Comparison of ENCODE assay signal across 8 cellular contexts in the genomic region with DNA sequence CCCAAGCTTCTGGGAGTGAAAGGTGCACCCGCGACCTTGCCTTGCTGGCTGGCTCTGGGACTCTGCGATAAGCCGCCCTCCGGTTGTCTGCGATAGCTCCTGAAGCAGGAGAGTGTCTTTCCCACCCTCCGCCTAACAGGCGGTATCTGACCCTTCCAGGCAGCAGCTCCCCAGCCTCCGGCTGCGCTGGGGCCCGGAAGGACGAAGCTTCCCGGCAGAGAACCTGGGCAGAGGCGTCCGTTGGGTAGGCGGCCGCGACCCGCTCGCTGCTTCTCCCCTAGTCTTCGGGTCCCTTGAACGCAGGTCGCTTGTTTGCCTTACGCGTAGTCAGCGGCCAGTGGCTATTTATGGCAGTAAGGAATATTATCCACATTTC. TPM values are rescaled to one million over a fixed set of nuclear protein-coding genes. Genes with fewer than 3 reads are reported as not detected.
DNase-seq lines count a peak whose midpoint lies in the region; ATAC-seq, FAIRE-seq and TF ChIP-seq lines count a peak whose summit lies in the region.

No MANE protein-coding gene starts in this region.

- no peak for FAIRE-seq in urothelium cell line (lab: Jason Lieb, UNC)

- POLR2A ChIA-PET in PC-9 (lab: Charles Lee; ENCODE audit: unreplicated experiment) = no interaction called here

- peaks cover 53% of the 10 kb centered on the region for H3K79me2 ChIP-seq in PC-9 (ENCODE audit: low read depth)

- intact Hi-C loops in PC-9 (cut with micrococcal nuclease; ENCODE audit: unreplicated experiment) = loop anchor here (5.0 kb wide), 1 partner anchor 718 kb away; no protein-coding TSS in a partner anchor

- CTCF ChIA-PET in PC-9 (lab: Charles Lee) = interaction anchor here (0.6 kb wide), 1 partner anchor 490 kb away, joined by 8 read pairs; no protein-coding TSS in a partner anchor

- H3K9ac ChIP-seq in duodenal mucosa (ENCODE audit: low read depth in 1 of 2, low read length in 2 of 2) = peak overlapping the region; percentile 67 to 98

- H3F3A ChIP-seq in PC-9 (ENCODE audit: insufficient read depth, low read depth) = peaks cover 22% of the 10 kb centered on the region

- H3K4me2 ChIP-seq in PC-9 = peak overlapping the region; percentile 90

- H3K27me3 ChIP-seq in PC-9 (ENCODE audit: insufficient read depth, low read depth) = no peaks in the 10 kb centered on the region
- no peaks in the 10 kb centered on the region for H3K27me3 ChIP-seq in duodenal mucosa (ENCODE audit: control insufficient read depth in 1 of 2, insufficient read depth in 2 of 2, low read length in 2 of 2)
- H3K27me3 ChIP-seq in mononuclear cell (ENCODE audit: insufficient read depth, low read length) = no peaks in the 10 kb centered on the region

- 0 out of 2 replicates have a peak, but pooled peaks cover 11% of the 10 kb centered on the region for H3K36me3 ChIP-seq in PC-9 (ENCODE audit: low read depth)
- peaks cover 2 to 3% of the 10 kb centered on the region in 2 donors for H3K36me3 ChIP-seq in duodenal mucosa (ENCODE audit: control insufficient read depth in 1 of 2, insufficient read depth in 2 of 2, low read length in 2 of 2)

- in situ Hi-C loops in ACHN (cut with HindIII; ENCODE audit: low pct_ligation_motif_present, low pct_unique_long_range_greater_than_20kb, low sequenced_read_pairs) = no loop called here

- TF ChIP-seq CTCF in PC-9 (conservative IDR thresholded peaks at IDR 0.05) = no peak

- H2AFZ ChIP-seq in PC-9 = peak overlapping the region; percentile 92

- DNase-seq in ACHN = peak; percentile 33
- DNase-seq in PC-9 = no peak
- DNase-seq in urothelium cell line (ENCODE audit: low spot score) = peak; percentile 21
- no peak for DNase-seq in NAMALWA (ENCODE audit: low spot score)

- no peaks in the 10 kb centered on the region; the same call in 1 of the 2 replicates for H4K20me1 ChIP-seq in PC-9 (ENCODE audit: insufficient read depth)

- H3K9me2 ChIP-seq in PC-9 (ENCODE audit: insufficient read depth) = no peaks in the 10 kb centered on the region

- H3K4me3 ChIP-seq in PC-9 (peak overlapping the region; percentile 75), duodenal mucosa (ENCODE audit: low read depth in 1 of 2, low read length in 2 of 2) (peak overlapping the region; percentile 86 to 91), mononuclear cell (ENCODE audit: low read length) (peak overlapping the region; percentile 70)

- H3K9me3 ChIP-seq in PC-9 (ENCODE audit: insufficient read depth, low read depth) (no peaks in the 10 kb centered on the region), duodenal mucosa (ENCODE audit: control insufficient read depth in 1 of 2, low read length in 2 of 2) (no peaks in the 10 kb centered on the region), mononuclear cell (ENCODE audit: low read depth, low read length) (no peaks in the 10 kb centered on the region)

- TSS peak; percentile 81 for BruUV-seq in PC-9 (replicated peaks; lab: Mats Ljungman, UMichigan)

- H3K4me1 ChIP-seq in PC-9 (replicated peaks; ENCODE audit: insufficient read depth) (peaks cover 29% of the 10 kb centered on the region), duodenal mucosa (ENCODE audit: control insufficient read depth in 1 of 2, insufficient read depth in 2 of 2, low read length in 2 of 2) (peaks cover 19 to 29% of the 10 kb centered on the region in 2 donors), mononuclear cell (ENCODE audit: insufficient read depth, low read length) (peaks cover 36% of the 10 kb centered on the region)

- H3K27ac ChIP-seq in PC-9 (peak overlapping the region; percentile 98), duodenal mucosa (ENCODE audit: low read depth, low read length) (peak overlapping the region; percentile 100)

- ATAC-seq in GM18520 (IDR thresholded peaks at IDR 0.05; ENCODE audit: unreplicated experiment) = peak; percentile 2
- ATAC-seq in HG03039 (IDR thresholded peaks at IDR 0.05; ENCODE audit: unreplicated experiment) = peak; percentile 15

RNA-seq across cellular contexts. Expression of a gene that starts 0.4 kb away (rescaled TPM):
- 22.3 and 23.2 TPM in 2 replicates for total RNA-seq in PC-9 (2021)
- total RNA-seq in mononuclear cell = 92.2 TPM

RNA-seq across cellular contexts. Expression of a gene that starts 35.8 kb away (rescaled TPM):
- total RNA-seq in PC-9 (2021) (26.2 and 28.6 TPM in 2 replicates), mononuclear cell (2.3 TPM)

Comparison
In these comparisons a context has a peak if more than half of its experiments do, and no peak if none do; other contexts are left out.
1. DNase-seq: peak in ACHN (single experiment) and urothelium cell line (single experiment); none in PC-9 (0 of 2) and NAMALWA (single experiment).
2. Peak in every context shown above with its lines, with median percentiles within 50 percentile points of each other: H3K4me3 ChIP-seq.